In the genomic region with DNA sequence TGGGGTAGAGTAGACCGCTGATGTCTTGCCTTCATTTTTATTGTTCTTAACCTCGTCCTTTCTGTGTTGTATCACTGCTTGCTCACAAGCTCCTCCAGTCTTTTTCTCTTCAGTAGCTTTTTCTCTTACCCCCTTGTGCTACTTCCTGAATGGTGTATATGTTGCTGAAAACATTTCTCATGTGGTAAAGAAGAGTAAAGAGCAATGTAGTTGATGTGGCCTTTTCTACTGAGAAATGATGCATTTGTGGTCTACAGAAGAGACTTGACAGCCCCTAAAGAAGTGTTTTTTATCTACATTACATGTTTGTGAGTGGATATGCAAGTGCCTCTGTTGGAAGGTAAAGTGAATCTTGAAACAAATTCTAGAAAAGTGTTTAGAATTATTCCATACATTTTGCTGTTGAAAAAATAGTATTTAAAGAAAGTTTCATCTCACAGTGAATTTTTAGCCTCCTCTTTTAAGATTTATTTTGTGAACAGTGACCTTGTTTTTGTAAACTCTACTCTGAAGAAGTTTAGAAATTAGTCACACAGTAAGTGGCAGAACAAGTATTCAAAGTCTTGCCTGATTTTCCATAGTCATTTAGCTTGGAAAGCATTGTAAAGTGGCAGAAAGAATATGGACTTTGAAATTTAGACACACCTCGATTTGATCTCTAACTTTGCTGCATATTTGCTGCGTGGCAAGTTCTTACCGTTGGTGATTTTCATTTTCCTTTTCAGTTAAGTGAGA, we compare ENCODE assay signal across 8 cellular contexts. TPM values are rescaled to one million over a fixed set of nuclear protein-coding genes. Genes with fewer than 3 reads are reported as not detected.
DNase-seq lines count a peak whose midpoint lies in the region; ATAC-seq, FAIRE-seq and TF ChIP-seq lines count a peak whose summit lies in the region.

No MANE protein-coding gene starts in this region.

- no peak for TF ChIP-seq CTCF in GM12878 (IDR thresholded peaks at IDR 0.05 in 2 of 3, conservative IDR thresholded peaks at IDR 0.05 in 1 of 3; ENCODE audit: control insufficient read depth in 2 of 3, extremely low read depth in 1 of 3, insufficient read depth in 1 of 3, low read depth in 3 of 3, low read length in 3 of 3)
- TF ChIP-seq CTCF in progenitor cell of endocrine pancreas (IDR thresholded peaks at IDR 0.05; ENCODE audit: unreplicated experiment): no peak
- no peak for TF ChIP-seq CTCF in sigmoid colon (IDR thresholded peaks at IDR 0.05)

- WGBS in GM12878 (ENCODE audit: insufficient coverage, insufficient replicate concordance, low lambda C conversion rate, missing lambda C conversion rate): under 1% methylated on average over 5 of the region's 5 CpGs
- 9 to 30% methylated on average over 5 of the region's 5 CpGs for WGBS in sigmoid colon, 2 donors

- H3K27ac Mint-ChIP-seq in progenitor cell of endocrine pancreas: peak overlapping the region; percentile 76

- H3K4me2 ChIP-seq in GM12878 (ENCODE audit: control insufficient read depth, insufficient read depth): peak overlapping the region; percentile 97

- FAIRE-seq in GM12878 (lab: Jason Lieb, UNC): peak; percentile 23

- in situ Hi-C loops in GM12878 (cut with MboI): no loop called here

- H2AFZ ChIP-seq in GM12878 (ENCODE audit: control insufficient read depth, low read depth, low read length): no peak overlapping the region

- TF ChIP-seq POLR2A in GM12878 (IDR thresholded peaks at IDR 0.05; ENCODE audit: low read depth, low read length): no peak
- no peak for TF ChIP-seq POLR2A in sigmoid colon (IDR thresholded peaks at IDR 0.05)

- H3K9me3 Mint-ChIP-seq in progenitor cell of endocrine pancreas (ENCODE audit: low read depth): no peaks in the 10 kb centered on the region

- H3K27ac ChIP-seq in GM12878 (ENCODE audit: control insufficient read depth, insufficient read depth) (peak overlapping the region; percentile 89), sigmoid colon (peak overlapping the region in 1 of 4 donors; percentile 14)

- H3K27me3 ChIP-seq in GM12878 (replicated peaks in 1 of 2; ENCODE audit: control insufficient read depth in 2 of 2, insufficient read depth in 2 of 2, low read length in 1 of 2): no peaks in the 10 kb centered on the region
- no peaks in the 10 kb centered on the region for H3K27me3 ChIP-seq in sigmoid colon

- intact Hi-C loops in GM12878 (cut with micrococcal nuclease; ENCODE audit: unreplicated experiment): loop anchor here (5.0 kb wide), 1 partner anchor 119 kb away; no protein-coding TSS in a partner anchor
- intact Hi-C loops in sigmoid colon (cut with DNase I): no loop called here

- peaks cover 0 to 5% of the 10 kb centered on the region in 2 experiments; a peak in 2 of 4 replicates for H3K36me3 ChIP-seq in GM12878 (ENCODE audit: control insufficient read depth in 2 of 2, insufficient read depth in 2 of 2, low read length in 1 of 2)
- H3K36me3 ChIP-seq in sigmoid colon: no peaks in the 10 kb centered on the region

- H3K9ac ChIP-seq in GM12878 (ENCODE audit: control insufficient read depth, insufficient read depth, low read length): peak overlapping the region; percentile 36

- H3K36me3 Mint-ChIP-seq in progenitor cell of endocrine pancreas (ENCODE audit: insufficient read depth): no peaks in the 10 kb centered on the region

- no peak overlapping the region for H3K4me3 Mint-ChIP-seq in progenitor cell of endocrine pancreas (ENCODE audit: low read depth)

- peaks cover 4% of the 10 kb centered on the region; the same call in 1 of the 2 replicates for H4K20me1 ChIP-seq in GM12878 (ENCODE audit: control insufficient read depth, insufficient read depth)

- CTCF ChIA-PET in GM12878 (lab: Yijun Ruan, JAX): interaction anchor here (0.9 to 2.7 kb wide), 6 partner anchors 9 to 135 kb away, joined by 3 to 9 read pairs (median 6); no protein-coding TSS in a partner anchor

- no peaks in the 10 kb centered on the region for H3K27me3 Mint-ChIP-seq in progenitor cell of endocrine pancreas

- peaks cover 95% of the 10 kb centered on the region for H3K79me2 ChIP-seq in GM12878 (ENCODE audit: control insufficient read depth, insufficient read depth, low read length)

- H3K4me3 ChIP-seq in GM12878 (peak overlapping the region; percentile 44), sigmoid colon (no peak overlapping the region)

- H3K9me3 ChIP-seq in GM12878 (replicated peaks; ENCODE audit: control insufficient read depth, insufficient read depth, low read length) (no peaks in the 10 kb centered on the region), sigmoid colon (no peaks in the 10 kb centered on the region)

- POLR2A ChIA-PET in GM12878 (lab: Charles Lee): interaction anchor here (1.0 to 2.8 kb wide), 6 partner anchors 9 to 123 kb away, joined by 3 to 17 read pairs (median 5); a partner anchor contains a TSS

- no peak for DNase-seq in GM12878 (ENCODE audit: low read depth, low spot score)
- DNase-seq in progenitor cell of endocrine pancreas (ENCODE audit: low spot score, unreplicated experiment): no peak
- DNase-seq in sigmoid colon: no peak
- DNase-seq in NCI-H446 (lab: John Stamatoyannopoulos, UW): no peak
- no peak for DNase-seq in DMS 273 (lab: John Stamatoyannopoulos, UW; ENCODE audit: unreplicated experiment)
- no peak for DNase-seq in GM03348 (ENCODE audit: low spot score)

- no TSS peak for BruUV-seq in GM12878 (replicated peaks; lab: Mats Ljungman, UMichigan)

- peaks cover 19% of the 10 kb centered on the region for H3K4me1 Mint-ChIP-seq in progenitor cell of endocrine pancreas (ENCODE audit: low read depth)

- H3K4me1 ChIP-seq in GM12878 (ENCODE audit: control insufficient read depth, insufficient read depth, low read length) (peaks cover 55% of the 10 kb centered on the region), sigmoid colon (peaks cover 0 to 32% (median 20%) of the 10 kb centered on the region in 4 donors)

- TF ChIP-seq EP300 in GM12878 (IDR thresholded peaks at IDR 0.05; ENCODE audit: borderline replicate concordance in 1 of 2, control insufficient read depth in 1 of 2, low read depth in 2 of 2, low read length in 2 of 2) (peak in 1 of 2 experiments; percentile 13; a peak in 1 of 4 replicates), sigmoid colon (IDR thresholded peaks at IDR 0.05) (no peak)

- RAD21 ChIA-PET in GM12878 (lab: Charles Lee; ENCODE audit: unreplicated experiment): interaction anchor here (0.8 to 3.0 kb wide), 16 partner anchors 9 to 133 kb away, joined by 3 to 30 read pairs (median 4); a partner anchor contains a TSS

- TF ChIP-seq RAD21 in GM12878 (IDR thresholded peaks at IDR 0.05; ENCODE audit: insufficient read depth, low read depth, low read length): peak; percentile 17; the same call in 1 of the 2 replicates

- ATAC-seq in GM19035 (IDR thresholded peaks at IDR 0.05; ENCODE audit: unreplicated experiment) (peak; percentile 44), HG03103 (IDR thresholded peaks at IDR 0.05; ENCODE audit: low read depth, unreplicated experiment) (peak; percentile 46), GM12878 (peak; percentile 61)

- SMC1A ChIA-PET in GM12878 (lab: Charles Lee; ENCODE audit: uncharacterized antibody, unreplicated experiment): interaction anchor here (0.7 to 41.3 kb wide), 15 partner anchors 9 to 136 kb away, joined by 3 to 1218 read pairs (median 7); a partner anchor contains a TSS

TF ChIP-seq in GM12878, 131 proteins besides CTCF, POLR2A, EP300 and RAD21 (continues in another document):
- no peak for TF ChIP-seq BHLHE40 (IDR thresholded peaks at IDR 0.05; ENCODE audit: borderline replicate concordance in 1 of 2, low read depth in 2 of 2, low read length in 1 of 2)
- TF ChIP-seq NBN (IDR thresholded peaks at IDR 0.05): 0 out of 2 replicates have a peak, but pooled peaks have one; percentile 51
- TF ChIP-seq TCF7 (IDR thresholded peaks at IDR 0.05; ENCODE audit: borderline replicate concordance): peak; percentile 80
- peak; percentile 95 for TF ChIP-seq RUNX3 (IDR thresholded peaks at IDR 0.05; ENCODE audit: low read length)
- no peak for TF ChIP-seq SMAD5 (IDR thresholded peaks at IDR 0.05; ENCODE audit: low read depth)
- TF ChIP-seq, protein P1, sequence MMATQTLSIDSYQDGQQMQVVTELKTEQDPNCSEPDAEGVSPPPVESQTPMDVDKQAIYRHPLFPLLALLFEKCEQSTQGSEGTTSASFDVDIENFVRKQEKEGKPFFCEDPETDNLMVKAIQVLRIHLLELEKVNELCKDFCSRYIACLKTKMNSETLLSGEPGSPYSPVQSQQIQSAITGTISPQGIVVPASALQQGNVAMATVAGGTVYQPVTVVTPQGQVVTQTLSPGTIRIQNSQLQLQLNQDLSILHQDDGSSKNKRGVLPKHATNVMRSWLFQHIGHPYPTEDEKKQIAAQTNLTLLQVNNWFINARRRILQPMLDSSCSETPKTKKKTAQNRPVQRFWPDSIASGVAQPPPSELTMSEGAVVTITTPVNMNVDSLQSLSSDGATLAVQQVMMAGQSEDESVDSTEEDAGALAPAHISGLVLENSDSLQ (IDR thresholded peaks at IDR 0.05): peak; percentile 54; the same call in 1 of the 2 replicates

RNA-seq across cellular contexts. Expression of a gene that starts 17.4 kb away (rescaled TPM):
- 137 and 144 TPM in 2 replicates for total RNA-seq in GM12878 (2013; cell fraction: nucleolus; rRNA removed)
- total RNA-seq in GM12878 (2014; rRNA removed) (81.7 and 101 TPM in 2 replicates), GM12878 (2014; rRNA removed; fragmentation: Illumina TruSeq; extraction: Trizol) (90.7 and 91.1 TPM in 2 replicates), GM12878 (2021) (75.6 and 76.0 TPM in 2 replicates), progenitor cell of endocrine pancreas (29.3 and 32.0 TPM in 2 replicates), sigmoid colon (10 to 100 TPM; 24.1 to 33.2 (median 28.6) TPM)
- polyA plus RNA-seq in GM12878 (2011; ENCODE audit: low read depth): 54.3 TPM
- polyA plus RNA-seq in GM12878 (2011; rRNA removed) (148 and 215 TPM in 2 replicates), GM12878 (2014; fragmentation: Illumina TruSeq; extraction: Trizol) (75.2 and 106 TPM in 2 replicates), GM12878 (2014; fragmentation: Nextera tagmentation; extraction: Ambion mirVana) (10 to 100 TPM; 57.0 to 78.8 TPM), GM12878 (2014; rRNA removed) (57.2 and 62.0 TPM in 2 replicates), GM12878 (2016; fragmentation: Nextera tagmentation; extraction: Ambion mirVana) (100 to 1,000 TPM; 113 to 116 TPM), sigmoid colon (100 to 1,000 TPM in 1 of 3 donors, 10 to 100 TPM in 2; 67.1 to 109 (median 74.5) TPM)
- polyA plus RNA-seq in GM12878 (2011; cell fraction: cytosol; rRNA removed): 43.4 and 63.0 TPM in 2 replicates
- polyA plus RNA-seq in GM12878 (2011; cell fraction: nucleus; rRNA removed): 39.5 and 43.8 TPM in 2 replicates
- polyA plus RNA-seq in GM12878 (2012): 80.9 and 89.2 TPM in 2 replicates
- 107 and 140 TPM in 2 replicates for polyA minus RNA-seq in GM12878 (2011; rRNA and poly(A)+ RNA removed)
- 46.4 and 47.3 TPM in 2 replicates for polyA minus RNA-seq in GM12878 (2011; cell fraction: cytosol; rRNA and poly(A)+ RNA removed)
- polyA minus RNA-seq in GM12878 (2011; cell fraction: nucleus; rRNA and poly(A)+ RNA removed): 30.0 and 58.6 TPM in 2 replicates
